In the genomic region with DNA sequence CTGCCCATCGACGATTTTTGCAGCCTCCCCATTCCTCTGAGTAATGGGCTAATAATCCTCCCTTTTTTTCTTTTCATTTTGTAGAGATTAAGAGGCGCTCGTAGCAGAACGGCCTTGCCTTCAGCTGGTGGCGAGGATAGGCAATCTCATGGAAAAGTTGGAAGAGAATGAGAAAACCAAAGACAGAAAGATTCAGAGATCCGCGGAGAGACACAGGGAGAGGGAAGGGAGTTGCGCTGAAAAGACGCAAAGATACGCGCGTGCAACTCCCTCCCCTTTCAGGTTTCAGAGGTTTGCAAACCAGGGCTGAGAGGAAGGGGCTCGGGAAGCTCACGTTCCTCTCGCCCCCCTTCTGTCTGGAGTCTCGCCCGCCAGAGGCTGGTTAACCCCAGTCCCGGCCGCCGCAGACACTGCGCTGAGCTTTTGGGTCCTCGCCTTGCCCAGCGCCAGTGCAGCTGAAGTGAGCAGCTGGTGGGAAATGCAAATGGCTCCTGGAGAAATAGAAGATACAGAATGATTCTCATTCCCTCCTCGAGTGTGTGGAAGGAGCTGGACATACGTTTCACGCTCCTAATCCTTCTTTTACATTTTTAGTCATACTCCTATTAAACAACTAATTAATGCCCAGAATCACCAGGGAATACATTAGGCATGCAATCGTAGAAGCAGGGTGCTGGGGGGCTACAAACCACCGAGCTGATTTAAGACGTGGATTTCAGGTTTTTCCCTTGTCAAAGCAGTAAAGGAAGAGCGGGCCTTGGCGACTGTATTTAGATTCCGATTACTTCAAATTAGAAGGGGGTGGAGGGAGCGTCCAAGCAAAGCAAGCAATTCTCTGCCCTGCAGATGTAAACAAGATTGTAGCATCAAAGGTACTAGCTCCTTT, we compare ENCODE assay signal across 25 cellular contexts. TPM values are rescaled to one million over a fixed set of nuclear protein-coding genes. Genes with fewer than 3 reads are reported as not detected.
DNase-seq lines count a peak whose midpoint lies in the region; ATAC-seq and TF ChIP-seq lines count a peak whose summit lies in the region.
"Had no signal": no experiment of that assay in that cellular context is flagged by ENCODE, and none has a peak within 500 bp of the region (broad histone marks: within the 10 kb centered on the region; RNA-seq: fewer than 3 reads in every experiment).

No MANE protein-coding gene starts in this region.

- H3K27ac Mint-ChIP-seq in H9 (no peak overlapping the region), brain (peak overlapping the region in 3 of 5 experiments; percentile 39 to 89 (median 78)), progenitor cell of endocrine pancreas (peak overlapping the region; percentile 75)
- H3K27ac Mint-ChIP-seq: activated B cell treated with CpG ODN at 0.5 μM for 24 hours; CD4-positive, CD25-positive, alpha-beta regulatory T cell; stimulated activated naive CD8-positive, alpha-beta T cell treated with anti-CD3 and anti-CD28 coated beads, Interleukin-15, Interleukin-2, amounts not matched to agents 100 ng/mL and 50 ng/mL, for 24 hours had no signal

- WGBS in H9 (ENCODE audit: extremely low coverage, insufficient read length, low lambda C conversion rate), result no CpG with 5 or more reads among the region's 34 CpGs
- WGBS in gastroesophageal sphincter (ENCODE audit: low coverage in 1 of 2), 2 donors, result 12 to 42% methylated on average over 17 to 29 of the region's 34 CpGs

- H4K91ac ChIP-seq in H9 (ENCODE audit: insufficient read length, low read depth, low read length), result no peak overlapping the region

- peaks cover 66 to 77% of the 10 kb centered on the region in 2 experiments for H3K4me1 Mint-ChIP-seq in H9
- peaks cover 34% of the 10 kb centered on the region for H3K4me1 Mint-ChIP-seq in brain
- H3K4me1 Mint-ChIP-seq in progenitor cell of endocrine pancreas (ENCODE audit: low read depth), result peaks cover 36% of the 10 kb centered on the region
- H3K4me1 Mint-ChIP-seq: activated B cell treated with CpG ODN at 0.5 μM for 24 hours had no signal

- no peaks in the 10 kb centered on the region for H3K79me1 ChIP-seq in H9 (ENCODE audit: insufficient read depth, low read depth, low read length, poor library complexity, severe bottlenecking)

- H3K14ac ChIP-seq in H9 (ENCODE audit: insufficient read depth, low read length), result no peak overlapping the region

- H2BK120ac ChIP-seq in H9 (ENCODE audit: low read depth, low read length, poor library complexity, severe bottlenecking), result no peak overlapping the region

- H3K23ac ChIP-seq in H9 (ENCODE audit: insufficient read length, low read depth, low read length), result no peak overlapping the region

- no peak overlapping the region for H4K8ac ChIP-seq in H9 (replicated peaks; ENCODE audit: insufficient read length, low read depth, low read length)

- no peak overlapping the region for H2BK12ac ChIP-seq in H9 (ENCODE audit: insufficient read length, low read depth, low read length)

- no peak overlapping the region for H2BK15ac ChIP-seq in H9 (ENCODE audit: low read depth, low read length)

- no peak overlapping the region for H2AFZ ChIP-seq in H9 (ENCODE audit: low read length)

- no peak overlapping the region for H3K18ac ChIP-seq in H9 (ENCODE audit: insufficient read length, low read depth, low read length)

- H2BK20ac ChIP-seq in H9 (ENCODE audit: low read depth, low read length, poor library complexity, severe bottlenecking), result no peak overlapping the region

- no peak overlapping the region for H4K5ac ChIP-seq in H9 (ENCODE audit: insufficient read length, low read depth, low read length)

- H3K79me2 ChIP-seq in H9 (ENCODE audit: insufficient read depth, low read length), result no peaks in the 10 kb centered on the region

- DNase-seq in H9 (peak; percentile 69), iris pigment epithelial cell (ENCODE audit: low read depth) (peak; percentile 62), progenitor cell of endocrine pancreas (ENCODE audit: low spot score, unreplicated experiment) (no peak), amygdala (lab: John Stamatoyannopoulos, UW) (no peak), NCI-H446 treated with DMSO at 0.1 percent for 48 hours (lab: John Stamatoyannopoulos, UW) (no peak)
- DNase-seq: activated B cell treated with CpG ODN at 0.5 μM for 24 hours; CD4-positive, CD25-positive, alpha-beta regulatory T cell; midbrain; NCI-H1092; NCI-H2081 treated with DMSO at 0.1 percent for 48 hours; NCI-H524; right cardiac atrium; SHP77 treated with DMSO at 0.1 percent for 48 hours; T-helper 2 cell; upper lobe of right lung had no signal

- TF ChIP-seq EP300 in gastroesophageal sphincter (IDR thresholded peaks at IDR 0.05), result no peak

- H3T11ph ChIP-seq in H9 (ENCODE audit: low read length), result no peak overlapping the region

- H3K23me2 ChIP-seq in H9 (ENCODE audit: insufficient read length, low read depth, low read length, poor library complexity, severe bottlenecking), result peaks cover 20% of the 10 kb centered on the region

- no peak overlapping the region for H2BK5ac ChIP-seq in H9 (ENCODE audit: insufficient read length, low read length)

- H3K36me3 ChIP-seq in gastroesophageal sphincter, result no peaks in the 10 kb centered on the region
- H3K36me3 ChIP-seq: cardiac muscle cell, neutrophil, upper lobe of right lung had no signal

- H3K4me1 ChIP-seq in H9 (ENCODE audit: insufficient read depth, low read length), result peaks cover 12% of the 10 kb centered on the region
- H3K4me1 ChIP-seq in gastroesophageal sphincter, result peaks cover 0 to 20% (median 0%) of the 10 kb centered on the region in 3 donors

- H3K4me2 ChIP-seq in H9 (ENCODE audit: insufficient read depth, insufficient read length, low read length), result peak overlapping the region; percentile 70
- H3K4me2 ChIP-seq: KMS-11 had no signal

- no peaks in the 10 kb centered on the region for H4K20me1 ChIP-seq in H9 (ENCODE audit: control insufficient read depth, insufficient read depth, insufficient read length)

- H3K9me3 ChIP-seq in H9 (ENCODE audit: control insufficient read depth, low read depth, low read length) (no peaks in the 10 kb centered on the region), gastroesophageal sphincter (no peaks in the 10 kb centered on the region)
- H3K9me3 ChIP-seq: neutrophil, upper lobe of right lung had no signal

- TF ChIP-seq POLR2A in gastroesophageal sphincter (IDR thresholded peaks at IDR 0.05), result no peak

- H3K27me3 ChIP-seq in H9 (ENCODE audit: insufficient read depth, low read length) (peaks cover 56% of the 10 kb centered on the region), gastroesophageal sphincter (peaks cover 93% of the 10 kb centered on the region)

- ATAC-seq in gastroesophageal sphincter, result no peak
- no peak for ATAC-seq in HG02884 (IDR thresholded peaks at IDR 0.05; ENCODE audit: unreplicated experiment)
- ATAC-seq: right cardiac atrium, upper lobe of right lung had no signal

- no peak overlapping the region for H3K56ac ChIP-seq in H9 (ENCODE audit: insufficient read length, low read depth, low read length)

- H3K27ac ChIP-seq in H9 (ENCODE audit: insufficient read length, low read depth, low read length), result no peak overlapping the region
- no peak overlapping the region for H3K27ac ChIP-seq in gastroesophageal sphincter
- H3K27ac ChIP-seq: cardiac muscle cell, KMS-11, neutrophil, upper lobe of right lung had no signal

- H3K9ac ChIP-seq in H9 (ENCODE audit: extremely low read depth, insufficient read length, low read length), result no peak overlapping the region
- H3K9ac ChIP-seq: KMS-11 had no signal

- H3K4me3 Mint-ChIP-seq in H9 (peak overlapping the region; percentile 12 to 78), brain (peak overlapping the region in 4 of 5 experiments; percentile 5 to 92 (median 88)), progenitor cell of endocrine pancreas (ENCODE audit: low read depth) (peak overlapping the region; percentile 9)
- H3K4me3 Mint-ChIP-seq: activated B cell treated with CpG ODN at 0.5 μM for 24 hours; CD4-positive, CD25-positive, alpha-beta regulatory T cell; stimulated activated naive CD8-positive, alpha-beta T cell treated with anti-CD3 and anti-CD28 coated beads, Interleukin-15, Interleukin-2, amounts not matched to agents 100 ng/mL and 50 ng/mL, for 24 hours had no signal

- H3K4ac ChIP-seq in H9 (ENCODE audit: low read depth, low read length), result no peak overlapping the region

- H2AK5ac ChIP-seq in H9 (ENCODE audit: insufficient read length, low read length), result no peak overlapping the region

- no peaks in the 10 kb centered on the region for H3K36me3 Mint-ChIP-seq in H9 (ENCODE audit: insufficient read depth in 1 of 3, low read depth in 3 of 3)
- H3K36me3 Mint-ChIP-seq in brain, result peaks cover 8% of the 10 kb centered on the region
- no peaks in the 10 kb centered on the region for H3K36me3 Mint-ChIP-seq in progenitor cell of endocrine pancreas (ENCODE audit: insufficient read depth)
- H3K36me3 Mint-ChIP-seq: CD4-positive, CD25-positive, alpha-beta regulatory T cell had no signal

- no peak for TF ChIP-seq CTCF in H9 (conservative IDR thresholded peaks at IDR 0.05)
- no peak for TF ChIP-seq CTCF in brain (conservative IDR thresholded peaks at IDR 0.05)
- TF ChIP-seq CTCF in progenitor cell of endocrine pancreas (IDR thresholded peaks at IDR 0.05; ENCODE audit: unreplicated experiment), result no peak
- TF ChIP-seq CTCF in gastroesophageal sphincter (IDR thresholded peaks at IDR 0.05), result no peak

- H3K4me3 ChIP-seq in gastroesophageal sphincter, result no peak overlapping the region
- H3K4me3 ChIP-seq: cardiac muscle cell, upper lobe of right lung had no signal

- peaks cover 2 to 4% of the 10 kb centered on the region in 2 experiments; a peak in 2 of 5 replicates for H3K9me3 Mint-ChIP-seq in H9
- peaks cover 0 to 11% (median 4%) of the 10 kb centered on the region in 5 experiments for H3K9me3 Mint-ChIP-seq in brain
- no peaks in the 10 kb centered on the region for H3K9me3 Mint-ChIP-seq in progenitor cell of endocrine pancreas (ENCODE audit: low read depth)

- H3K27me3 Mint-ChIP-seq in H9 (ENCODE audit: low read depth) (peaks cover 95% of the 10 kb centered on the region), brain (peaks cover 98% of the 10 kb centered on the region), progenitor cell of endocrine pancreas (peaks cover 93% of the 10 kb centered on the region)

RNA-seq across cellular contexts. Expression of a gene that starts 16.6 kb away (rescaled TPM):
- 7.5 and 8.5 TPM in 2 replicates for total RNA-seq in H9 (2021)
- not detected for polyA plus RNA-seq in brain (ENCODE audit: insufficient read depth, low read depth, low replicate concordance)
- total RNA-seq in progenitor cell of endocrine pancreas, result 5.3 and 7.4 TPM in 2 replicates
- total RNA-seq in gastroesophageal sphincter, result 10 to 100 TPM in 2 of 4 donors, 1 to 10 TPM in 2; 3.5 to 31.3 (median 18.2) TPM
- total RNA-seq: activated B cell treated with CpG ODN at 0.5 μM for 24 hours; activated CD8-positive, alpha-beta memory T cell treated with anti-CD3 and anti-CD28 coated beads for 36 hours; CD4-positive, CD25-positive, alpha-beta regulatory T cell; dermis microvascular lymphatic vessel endothelial cell; upper lobe of right lung had no signal
- polyA plus RNA-seq: CD4-positive, CD25-positive, alpha-beta regulatory T cell; keratinocyte had no signal

Comparison
In these comparisons a context has a peak if more than half of its experiments do, and no peak if none do; other contexts are left out.
1. DNase-seq: peak in H9 (single experiment) and iris pigment epithelial cell (single experiment); none in progenitor cell of endocrine pancreas (single experiment), amygdala (0 of 56) and NCI-H446 treated with DMSO at 0.1 percent for 48 hours (single experiment).
2. H3K27ac Mint-ChIP-seq: peak in brain (3 of 5) and progenitor cell of endocrine pancreas (single experiment); none in H9 (0 of 3).
3. H3K4me3 Mint-ChIP-seq: peak in every context shown above with its lines; median percentile 88 in brain; 45 in H9; 9 in progenitor cell of endocrine pancreas.